1 cellular context compared by ENCODE assay signal in genomic region chr16:56246051-56246817, GRCh38.
A peak's percentile ranks its signal among the peaks of the same experiment; 100 is the strongest.
TF ChIP-seq lines count a peak whose summit lies in the region.

No MANE protein-coding gene starts in this region.

TF ChIP-seq in K562, 482 proteins besides CTCF, POLR2A, EP300 and RAD21 (continued from another document):
- TF ChIP-seq PKNOX1 (IDR thresholded peaks at IDR 0.05): peak; percentile 74
- TF ChIP-seq ILF3 (IDR thresholded peaks at IDR 0.05; ENCODE audit: borderline replicate concordance): no peak
- peak; percentile 26; the same call in 1 of the 2 replicates for TF ChIP-seq USF2 (CRISPR knock-in tag; IDR thresholded peaks at IDR 0.05)
- peak; percentile 43 for TF ChIP-seq MEIS2 (IDR thresholded peaks at IDR 0.05; ENCODE audit: partially characterized antibody)
- TF ChIP-seq NR2C2 (CRISPR knock-in tag; IDR thresholded peaks at IDR 0.05): no peak
- peak; percentile 56; the same call in 1 of the 2 replicates for TF ChIP-seq NR2C2 (tag; IDR thresholded peaks at IDR 0.05)
- TF ChIP-seq HMBOX1 (IDR thresholded peaks at IDR 0.05): no peak
- TF ChIP-seq ZBTB33 (CRISPR knock-in tag; IDR thresholded peaks at IDR 0.05): no peak
- TF ChIP-seq ADNP (tag; IDR thresholded peaks at IDR 0.05): no peak
- no peak for TF ChIP-seq TFAM (CRISPR knock-in tag; conservative IDR thresholded peaks at IDR 0.05)
- TF ChIP-seq BHLHE40 (IDR thresholded peaks at IDR 0.05; ENCODE audit: low read length): 0 out of 2 replicates have a peak, but pooled peaks have one; percentile 30
- no peak for TF ChIP-seq IRF2 (CRISPR knock-in tag; IDR thresholded peaks at IDR 0.05)
- TF ChIP-seq MGA (IDR thresholded peaks at IDR 0.05): peak; percentile 72
- TF ChIP-seq SMARCE1 (IDR thresholded peaks at IDR 0.05): peak; percentile 39; the same call in 1 of the 2 replicates
- TF ChIP-seq IRF1 (CRISPR knock-in tag; IDR thresholded peaks at IDR 0.05; ENCODE audit: borderline replicate concordance): no peak
- TF ChIP-seq SMARCA4 (IDR thresholded peaks at IDR 0.05): peak; percentile 37; the same call in 1 of the 2 replicates
- no peak for TF ChIP-seq PRMT5 (CRISPR knock-in tag; IDR thresholded peaks at IDR 0.05)
- no peak for TF ChIP-seq ZFP91 (CRISPR knock-in tag; IDR thresholded peaks at IDR 0.05)
- peak; percentile 32; the same call in 1 of the 2 replicates for TF ChIP-seq ZNF175 (CRISPR knock-in tag; IDR thresholded peaks at IDR 0.05; ENCODE audit: low read depth)
- TF ChIP-seq PBX2 (CRISPR knock-in tag; IDR thresholded peaks at IDR 0.05; ENCODE audit: low read depth): no peak
- 0 out of 2 replicates have a peak, but pooled peaks have one; percentile 25 for TF ChIP-seq PBX2 (tag; conservative IDR thresholded peaks at IDR 0.05; ENCODE audit: low read depth)
- no peak; the same call in 1 of the 2 replicates for TF ChIP-seq USF1 (CRISPR knock-in tag; IDR thresholded peaks at IDR 0.05)
- peak in 1 of 2 experiments; percentile 9; a peak in 1 of 4 replicates for TF ChIP-seq RCOR1 (IDR thresholded peaks at IDR 0.05; ENCODE audit: borderline replicate concordance in 1 of 2, low read depth in 2 of 2, low read length in 2 of 2)
- no peak for TF ChIP-seq GTF2F1 (IDR thresholded peaks at IDR 0.05; ENCODE audit: low read depth, low read length)
